Comparison of ENCODE assay signal across 6 cellular contexts in the genomic region with DNA sequence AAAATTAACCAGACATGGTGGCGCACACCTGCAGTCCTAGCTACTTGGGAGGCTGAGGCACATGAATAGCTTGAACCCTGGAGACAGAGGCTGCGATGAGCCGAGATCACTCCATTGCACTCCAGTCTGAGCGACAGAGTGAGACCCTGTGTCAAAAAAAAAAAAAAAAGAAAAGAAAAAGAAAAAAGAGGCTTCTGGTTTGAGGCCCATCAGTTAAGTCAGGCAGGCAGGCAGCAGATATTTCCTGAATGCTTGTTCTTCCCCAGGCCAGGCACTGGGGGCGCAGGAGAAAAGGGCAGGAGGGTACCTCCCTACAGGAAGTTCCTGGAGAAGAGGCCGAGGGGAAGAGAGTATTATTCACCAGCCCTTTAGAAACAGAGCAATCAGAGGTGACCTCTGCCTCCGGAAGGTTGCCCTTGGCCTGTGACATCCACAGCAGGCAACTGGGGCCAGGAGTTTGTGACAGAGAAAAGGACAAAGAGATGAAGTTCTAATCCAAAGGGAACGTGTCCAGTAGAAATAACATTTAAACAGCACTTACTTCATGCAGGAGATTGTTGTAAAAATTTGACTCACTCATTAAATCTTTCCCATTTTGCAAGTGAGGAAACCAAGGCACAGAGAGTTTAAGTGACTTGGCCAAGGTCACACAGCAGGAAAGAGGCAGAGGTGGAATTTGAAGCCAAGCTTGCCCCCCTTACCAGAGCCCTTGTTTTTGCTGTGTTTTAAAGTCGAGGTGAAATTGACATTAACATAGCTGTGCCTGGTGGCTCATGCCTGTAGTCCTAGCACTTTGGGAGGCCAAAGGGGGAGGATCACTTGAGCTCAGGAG. TPM values are rescaled to one million over a fixed set of nuclear protein-coding genes. Genes with fewer than 3 reads are reported as not detected.
DNase-seq lines count a peak whose midpoint lies in the region; ATAC-seq and TF ChIP-seq lines count a peak whose summit lies in the region.

No MANE protein-coding gene starts in this region.

- no peaks in the 10 kb centered on the region for H3K9me3 ChIP-seq in NT2/D1 (ENCODE audit: insufficient read depth, low read length)
- no peaks in the 10 kb centered on the region for H3K9me3 ChIP-seq in aorta (ENCODE audit: control insufficient read depth, low read length)

- DNase-seq in GM12864 (ENCODE audit: low read depth) (no peak), NT2/D1 (ENCODE audit: low read depth, low spot score) (peak; percentile 77), fibroblast of pulmonary artery (ENCODE audit: low read depth) (peak; percentile 69), aorta (peak; percentile 74 to 79), NCI-H2107 treated with DMSO at 0.1 percent for 48 hours (lab: John Stamatoyannopoulos, UW; ENCODE audit: unreplicated experiment) (no peak)

- H3K9ac ChIP-seq in NT2/D1 (ENCODE audit: insufficient read length, low read depth), result no peak overlapping the region

- H3K36me3 ChIP-seq in NT2/D1 (ENCODE audit: insufficient read depth, insufficient read length, low read length), result no peaks in the 10 kb centered on the region
- no peaks in the 10 kb centered on the region for H3K36me3 ChIP-seq in aorta (ENCODE audit: control insufficient read depth in 1 of 2, insufficient read depth in 2 of 2, low read length in 1 of 2)

- no peaks in the 10 kb centered on the region for H3K27me3 ChIP-seq in NT2/D1 (ENCODE audit: insufficient read depth, insufficient read length)
- no peaks in the 10 kb centered on the region for H3K27me3 ChIP-seq in aorta (ENCODE audit: control insufficient read depth in 1 of 2, insufficient read depth in 2 of 2, low read length in 1 of 2)

- peak; percentile 68 for TF ChIP-seq CTCF in GM12864 (IDR thresholded peaks at IDR 0.05; ENCODE audit: low read depth, low read length, missing control alignments)
- TF ChIP-seq CTCF in fibroblast of pulmonary artery (IDR thresholded peaks at IDR 0.05; ENCODE audit: low read length, missing control alignments), result peak; percentile 68

- no peak overlapping the region for H3K4me3 ChIP-seq in GM12864 (ENCODE audit: low read depth, low read length)
- H3K4me3 ChIP-seq in NT2/D1 (ENCODE audit: insufficient read length, low read depth), result no peak overlapping the region
- H3K4me3 ChIP-seq in fibroblast of pulmonary artery (replicated peaks; ENCODE audit: low read depth, low read length), result no peak overlapping the region
- H3K4me3 ChIP-seq in aorta (ENCODE audit: low read length in 2 of 2), result no peak overlapping the region

- H3K27ac ChIP-seq in aorta (ENCODE audit: low read depth in 1 of 2, low read length in 2 of 2), result no peak overlapping the region

- ATAC-seq in aorta (ENCODE audit: low FRiP score), result peak; percentile 69
- ATAC-seq in GM21723 (IDR thresholded peaks at IDR 0.05; ENCODE audit: unreplicated experiment), result no peak

- 37 to 46% methylated on average over 9 of the region's 9 CpGs for WGBS in aorta, 2 donors

- intact Hi-C loops in aorta (cut with DNase I), result no loop called here

- H3K4me1 ChIP-seq in NT2/D1 (ENCODE audit: insufficient read depth, insufficient read length), result peaks cover 2% of the 10 kb centered on the region
- H3K4me1 ChIP-seq in aorta (ENCODE audit: control insufficient read depth in 1 of 2, insufficient read depth in 2 of 2, low read length in 2 of 2), result no peaks in the 10 kb centered on the region

RNA-seq across cellular contexts. Expression of a gene that starts 4.3 kb away (rescaled TPM):
- total RNA-seq in aorta, result not detected
- not detected for polyA plus RNA-seq in aorta

RNA-seq across cellular contexts. Expression of a gene that starts 7.9 kb away (rescaled TPM):
- total RNA-seq in aorta, result 1 to 10 TPM; 2.8 to 5.5 TPM
- 1 to 10 TPM in 1 of 2 donors, under 1 TPM in 1; 0.36 to 1.3 TPM for polyA plus RNA-seq in aorta

RNA-seq across cellular contexts. Expression of a gene that starts 17.5 kb away (rescaled TPM):
- total RNA-seq in aorta, result 10 to 100 TPM; 11.6 to 17.7 TPM
- 1 to 10 TPM; 1.9 to 4.6 TPM for polyA plus RNA-seq in aorta

RNA-seq across cellular contexts. Expression of a gene that starts 38.3 kb away (rescaled TPM):
- total RNA-seq in aorta, result under 1 TPM in 1 of 2 donors, not detected in 1; 0.63 TPM
- polyA plus RNA-seq in aorta, result 1 to 10 TPM in 1 of 2 donors, under 1 TPM in 1; 0.18 to 3.5 TPM

RNA-seq across cellular contexts. Expression of a gene that starts 49.0 kb away (rescaled TPM):
- total RNA-seq in aorta, result 1 to 10 TPM; 1.2 to 2.2 TPM
- polyA plus RNA-seq in aorta, result 1 to 10 TPM; 4.7 to 6.6 TPM

Comparison
In these comparisons a context has a peak if more than half of its experiments do, and no peak if none do; other contexts are left out.
1. DNase-seq: peak in NT2/D1 (single experiment), fibroblast of pulmonary artery (single experiment) and aorta (2 of 2); none in GM12864 (single experiment) and NCI-H2107 treated with DMSO at 0.1 percent for 48 hours (single experiment).